Comparison of ENCODE assay signal across 32 cellular contexts in genomic region chr5:156128026-156128425, GRCh38.
DNase-seq lines count a peak whose midpoint lies in the region; ATAC-seq, FAIRE-seq and TF ChIP-seq lines count a peak whose summit lies in the region.
"Had no signal": no experiment of that assay in that cellular context is flagged by ENCODE, and none has a peak within 500 bp of the region (broad histone marks: within the 10 kb centered on the region; RNA-seq: fewer than 3 reads in every experiment).

No MANE protein-coding gene starts in this region.

- no peak overlapping the region for H3K27ac Mint-ChIP-seq in activated CD4-positive, alpha-beta T cell treated with anti-CD3 and anti-CD28 coated beads, Interleukin-2, amount 10 ng/mL, durations not matched to agents 24 days and 14 days
- H3K27ac Mint-ChIP-seq in astrocyte (ENCODE audit: unreplicated experiment): no peak overlapping the region
- H3K27ac Mint-ChIP-seq: activated CD4-positive, alpha-beta T cell treated with anti-CD3 and anti-CD28 coated beads, Interleukin-2, amount 10 ng/mL, durations not matched to agents 7 days and 5 days; activated naive CD8-positive, alpha-beta T cell treated with anti-CD3 and anti-CD28 coated beads, Interleukin-2, amount 50 U/mL, for 24 hours; T-helper 17 cell had no signal

- H4K20me1 ChIP-seq in astrocyte (ENCODE audit: insufficient read depth, low read length): no peaks in the 10 kb centered on the region

- no peak overlapping the region for H3K4me2 ChIP-seq in astrocyte (ENCODE audit: low read length)

- no peak overlapping the region for H2AFZ ChIP-seq in astrocyte (ENCODE audit: low read depth, low read length)

- no peaks in the 10 kb centered on the region for H3K9me3 ChIP-seq in astrocyte (ENCODE audit: insufficient read depth, low read depth, low read length)
- H3K9me3 ChIP-seq: mucosa of descending colon, Peyer's patch, upper lobe of left lung had no signal

- no peak overlapping the region for H3K4me3 Mint-ChIP-seq in activated CD4-positive, alpha-beta T cell treated with anti-CD3 and anti-CD28 coated beads, Interleukin-2, amount 10 ng/mL, durations not matched to agents 24 days and 14 days
- no peak overlapping the region for H3K4me3 Mint-ChIP-seq in astrocyte (ENCODE audit: unreplicated experiment)
- H3K4me3 Mint-ChIP-seq: activated CD4-positive, alpha-beta T cell treated with anti-CD3 and anti-CD28 coated beads, Interleukin-2, amount 10 ng/mL, durations not matched to agents 7 days and 5 days; activated naive CD8-positive, alpha-beta T cell treated with anti-CD3 and anti-CD28 coated beads, Interleukin-2, amount 50 U/mL, for 24 hours; neural crest cell; T-helper 17 cell had no signal

- ATAC-seq in GM21367 (IDR thresholded peaks at IDR 0.05; ENCODE audit: unreplicated experiment) (peak; percentile 66), HG03095 (IDR thresholded peaks at IDR 0.05; ENCODE audit: unreplicated experiment) (peak; percentile 83)
- ATAC-seq: activated naive CD8-positive, alpha-beta T cell treated with anti-CD3 and anti-CD28 coated beads, Interleukin-2, amount 50 U/mL, for 24 hours; mucosa of descending colon; T-helper 17 cell had no signal

- H3K4me1 Mint-ChIP-seq in activated CD4-positive, alpha-beta T cell treated with anti-CD3 and anti-CD28 coated beads, Interleukin-2, amount 10 ng/mL, durations not matched to agents 24 days and 14 days: no peaks in the 10 kb centered on the region
- H3K4me1 Mint-ChIP-seq in astrocyte (ENCODE audit: low read depth, unreplicated experiment): peaks cover 5% of the 10 kb centered on the region
- H3K4me1 Mint-ChIP-seq: activated CD4-positive, alpha-beta T cell treated with anti-CD3 and anti-CD28 coated beads, Interleukin-2, amount 10 ng/mL, durations not matched to agents 7 days and 5 days; activated naive CD8-positive, alpha-beta T cell treated with anti-CD3 and anti-CD28 coated beads, Interleukin-2, amount 50 U/mL, for 24 hours; immature natural killer cell; neural crest cell; T-helper 17 cell had no signal

- H3K36me3 Mint-ChIP-seq in activated CD4-positive, alpha-beta T cell treated with anti-CD3 and anti-CD28 coated beads, Interleukin-2, amount 10 ng/mL, durations not matched to agents 24 days and 14 days (ENCODE audit: low read depth): no peaks in the 10 kb centered on the region
- H3K36me3 Mint-ChIP-seq in astrocyte (ENCODE audit: low read depth, unreplicated experiment): no peaks in the 10 kb centered on the region

- H3K9me3 Mint-ChIP-seq in activated CD4-positive, alpha-beta T cell treated with anti-CD3 and anti-CD28 coated beads, Interleukin-2, amount 10 ng/mL, durations not matched to agents 24 days and 14 days: no peaks in the 10 kb centered on the region
- H3K9me3 Mint-ChIP-seq in astrocyte (ENCODE audit: unreplicated experiment): no peaks in the 10 kb centered on the region
- H3K9me3 Mint-ChIP-seq: activated CD4-positive, alpha-beta T cell treated with anti-CD3 and anti-CD28 coated beads, Interleukin-2, amount 10 ng/mL, durations not matched to agents 7 days and 5 days; activated naive CD8-positive, alpha-beta T cell treated with anti-CD3 and anti-CD28 coated beads, Interleukin-2, amount 50 U/mL, for 24 hours; neural crest cell had no signal

- no peak for TF ChIP-seq CTCF in astrocyte (IDR thresholded peaks at IDR 0.05; ENCODE audit: insufficient read depth, low read depth, low read length)

- H3K27me3 ChIP-seq in astrocyte (ENCODE audit: insufficient read depth, low read length): no peaks in the 10 kb centered on the region
- H3K27me3 ChIP-seq: brain microvascular endothelial cell, Peyer's patch, SJSA1, upper lobe of left lung had no signal

- peak; percentile 0 for DNase-seq in activated CD4-positive, alpha-beta T cell treated with anti-CD3 and anti-CD28 coated beads, Interleukin-2, amount 10 ng/mL, durations not matched to agents 24 days and 14 days
- DNase-seq in activated CD4-positive, alpha-beta T cell treated with anti-CD3 and anti-CD28 coated beads for 48 hours: no peak
- DNase-seq in astrocyte (ENCODE audit: low read depth) (peak; percentile 62), T-helper 9 cell (no peak), NCI-H526 treated with DMSO at 0.1 percent for 48 hours (lab: John Stamatoyannopoulos, UW) (no peak), medulla oblongata (ENCODE audit: extremely low spot score) (no peak)
- DNase-seq: activated CD4-positive, alpha-beta T cell treated with anti-CD3 and anti-CD28 coated beads, Interleukin-2, amount 10 ng/mL, durations not matched to agents 7 days and 5 days; activated effector memory CD4-positive, alpha-beta T cell treated with anti-CD3 and anti-CD28 coated beads, Interleukin-2, amount 50 U/mL, for 16 hours; activated naive CD8-positive, alpha-beta T cell treated with anti-CD3 and anti-CD28 coated beads, Interleukin-2, amount 50 U/mL, for 24 hours; AML-193; brain microvascular endothelial cell; DMS53; effector memory CD4-positive, alpha-beta T cell; foreskin melanocyte; GDM1; immature natural killer cell; mucosa of descending colon; NCI-H1417 treated with DMSO at 0.1 percent for 48 hours; NCI-H2107; NCI-H510A; NK-92 treated with Interleukin-12 subunit alpha and Interleukin-12 subunit beta, amount 100 ng/mL, for 24 hours; Peyer's patch; stimulated activated CD8-positive, alpha-beta memory T cell treated with anti-CD3 and anti-CD28 coated beads, Interleukin-4, amount 100 ng/mL, for 48 hours; T-helper 17 cell; upper lobe of left lung had no signal

- H3K27ac ChIP-seq in astrocyte (ENCODE audit: low read depth, low read length): no peak overlapping the region
- H3K27ac ChIP-seq: 22Rv1, brain microvascular endothelial cell, Peyer's patch, SJSA1, upper lobe of left lung had no signal

- no peak overlapping the region for H3K9ac ChIP-seq in astrocyte (ENCODE audit: low read length)

- H3K4me3 ChIP-seq in astrocyte (ENCODE audit: insufficient read depth, low read depth, low read length): no peak overlapping the region
- H3K4me3 ChIP-seq: mucosa of descending colon, Peyer's patch, SJSA1, upper lobe of left lung had no signal

- H3K4me1 ChIP-seq in astrocyte (ENCODE audit: insufficient read depth, low read length): no peaks in the 10 kb centered on the region
- H3K4me1 ChIP-seq: Peyer's patch, SJSA1, upper lobe of left lung had no signal

- H3K36me3 ChIP-seq in astrocyte (ENCODE audit: insufficient read depth, low read length): no peaks in the 10 kb centered on the region
- H3K36me3 ChIP-seq: brain microvascular endothelial cell, Peyer's patch, SJSA1, upper lobe of left lung had no signal

- intact Hi-C loops in activated CD4-positive, alpha-beta T cell treated with anti-CD3 and anti-CD28 coated beads, Interleukin-2, amount 10 ng/mL, durations not matched to agents 24 days and 14 days (cut with micrococcal nuclease): no loop called here

- no peaks in the 10 kb centered on the region for H3K79me2 ChIP-seq in astrocyte (ENCODE audit: insufficient read depth, low read length)

- no peak for FAIRE-seq in astrocyte (lab: Jason Lieb, UNC)
- FAIRE-seq: colon, H1 had no signal

- H3K27me3 Mint-ChIP-seq in activated CD4-positive, alpha-beta T cell treated with anti-CD3 and anti-CD28 coated beads, Interleukin-2, amount 10 ng/mL, durations not matched to agents 24 days and 14 days: peaks cover 1% of the 10 kb centered on the region
- no peaks in the 10 kb centered on the region for H3K27me3 Mint-ChIP-seq in astrocyte (ENCODE audit: low read depth, unreplicated experiment)
- H3K27me3 Mint-ChIP-seq: activated CD4-positive, alpha-beta T cell treated with anti-CD3 and anti-CD28 coated beads, Interleukin-2, amount 10 ng/mL, durations not matched to agents 7 days and 5 days; T-helper 17 cell had no signal

Comparison
In these comparisons a context has a peak if more than half of its experiments do, and no peak if none do; other contexts are left out.
1. DNase-seq: peak in activated CD4-positive, alpha-beta T cell treated with anti-CD3 and anti-CD28 coated beads, Interleukin-2, amount 10 ng/mL, durations not matched to agents 24 days and 14 days (single experiment) and astrocyte (single experiment); none in activated CD4-positive, alpha-beta T cell treated with anti-CD3 and anti-CD28 coated beads for 48 hours (single experiment), T-helper 9 cell (single experiment), NCI-H526 treated with DMSO at 0.1 percent for 48 hours (single experiment) and medulla oblongata (single experiment).